Comparison of ENCODE assay signal across 3 cellular contexts in genomic region chr14:34122081-34122480, GRCh38.
TF ChIP-seq lines count a peak whose summit lies in the region.

No MANE protein-coding gene starts in this region.

TF ChIP-seq in HepG2, 621 proteins besides CTCF, POLR2A, EP300 and RAD21:
- 0 out of 2 replicates have a peak, but pooled peaks have one; percentile 31 for TF ChIP-seq ZNF816 (CRISPR knock-in tag; IDR thresholded peaks at IDR 0.05; ENCODE audit: borderline replicate concordance)
- TF ChIP-seq ZNF441 (CRISPR knock-in tag; IDR thresholded peaks at IDR 0.05; ENCODE audit: borderline replicate concordance), result no peak

TF ChIP-seq in HEK293, 187 proteins besides CTCF, POLR2A, EP300 and RAD21:
- no peak for TF ChIP-seq ZNF2 (tag by site-specific recombination; IDR thresholded peaks at IDR 0.05)
- TF ChIP-seq ZNF354C (tag by site-specific recombination; IDR thresholded peaks at IDR 0.05; ENCODE audit: borderline replicate concordance, low read depth), result no peak
- 0 out of 2 replicates have a peak, but pooled peaks have one; percentile 15 for TF ChIP-seq ZIC2 (tag by site-specific recombination; IDR thresholded peaks at IDR 0.05)

TF ChIP-seq in K562, 482 proteins besides CTCF, POLR2A, EP300 and RAD21 (continued from another document):
- no peak for TF ChIP-seq ZNF347 (CRISPR knock-in tag; IDR thresholded peaks at IDR 0.05; ENCODE audit: low read depth)
- TF ChIP-seq MGA (IDR thresholded peaks at IDR 0.05), result no peak
- TF ChIP-seq RNF2 (IDR thresholded peaks at IDR 0.05), result no peak
- no peak for TF ChIP-seq ELF1 (tag; IDR thresholded peaks at IDR 0.05)
- TF ChIP-seq TEAD4 (IDR thresholded peaks at IDR 0.05; ENCODE audit: low read length), result 0 out of 2 replicates have a peak, but pooled peaks have one; percentile 11
- no peak for TF ChIP-seq TEAD4 (CRISPR knock-in tag; IDR thresholded peaks at IDR 0.05; ENCODE audit: borderline replicate concordance)
- peak; percentile 58; the same call in 1 of the 2 replicates for TF ChIP-seq ARID1B (IDR thresholded peaks at IDR 0.05)
- no peak for TF ChIP-seq ZNF174 (CRISPR knock-in tag; IDR thresholded peaks at IDR 0.05)
- no peak for TF ChIP-seq E2F1 (CRISPR knock-in tag; IDR thresholded peaks at IDR 0.05)
- TF ChIP-seq DPF2 (IDR thresholded peaks at IDR 0.05), result no peak
- peak; percentile 42 for TF ChIP-seq TCF3 (CRISPR knock-in tag; IDR thresholded peaks at IDR 0.05)
- no peak for TF ChIP-seq PHF21A (IDR thresholded peaks at IDR 0.05; ENCODE audit: borderline replicate concordance, low read depth)
- TF ChIP-seq NFIC (IDR thresholded peaks at IDR 0.05), result peak; percentile 20; the same call in 1 of the 2 replicates
- no peak for TF ChIP-seq RHOXF2B (CRISPR knock-in tag; conservative IDR thresholded peaks at IDR 0.05)
- no peak for TF ChIP-seq MEIS2 (IDR thresholded peaks at IDR 0.05; ENCODE audit: partially characterized antibody)
- peak in 1 of 2 experiments; percentile 25; a peak in 1 of 4 replicates for TF ChIP-seq KDM1A (IDR thresholded peaks at IDR 0.05)
- no peak for TF ChIP-seq HNRNPK (IDR thresholded peaks at IDR 0.05; ENCODE audit: low read depth, low read length, poor library complexity, severe bottlenecking)
- TF ChIP-seq KLF10 (CRISPR knock-in tag; IDR thresholded peaks at IDR 0.05), result no peak
- peak; percentile 38; the same call in 1 of the 2 replicates for TF ChIP-seq FOSL1 (tag; conservative IDR thresholded peaks at IDR 0.05)
- no peak for TF ChIP-seq ARID2 (IDR thresholded peaks at IDR 0.05)
- no peak for TF ChIP-seq CHD1 (IDR thresholded peaks at IDR 0.05; ENCODE audit: low read length)
- peak; percentile 70 for TF ChIP-seq CBFA2T2 (conservative IDR thresholded peaks at IDR 0.05)
- no peak for TF ChIP-seq ZNF589 (CRISPR knock-in tag; IDR thresholded peaks at IDR 0.05; ENCODE audit: low read depth)
- no peak for TF ChIP-seq MNT (conservative IDR thresholded peaks at IDR 0.05)
- TF ChIP-seq ZNF398 (CRISPR knock-in tag; IDR thresholded peaks at IDR 0.05), result no peak
- TF ChIP-seq ARNT (IDR thresholded peaks at IDR 0.05), result no peak
- TF ChIP-seq KAT8 (IDR thresholded peaks at IDR 0.05; ENCODE audit: low read depth), result no peak
- TF ChIP-seq CBFA2T3 (IDR thresholded peaks at IDR 0.05), result peak; percentile 80
- TF ChIP-seq TAL1 (IDR thresholded peaks at IDR 0.05), result peak; percentile 48; the same call in 1 of the 2 replicates
- peak; percentile 38 for TF ChIP-seq NCOR1 (IDR thresholded peaks at IDR 0.05)
TF ChIP-seq in K562: peak in this region for 10.
